ENCODE assay signal across 7 cellular contexts in the genomic region with DNA sequence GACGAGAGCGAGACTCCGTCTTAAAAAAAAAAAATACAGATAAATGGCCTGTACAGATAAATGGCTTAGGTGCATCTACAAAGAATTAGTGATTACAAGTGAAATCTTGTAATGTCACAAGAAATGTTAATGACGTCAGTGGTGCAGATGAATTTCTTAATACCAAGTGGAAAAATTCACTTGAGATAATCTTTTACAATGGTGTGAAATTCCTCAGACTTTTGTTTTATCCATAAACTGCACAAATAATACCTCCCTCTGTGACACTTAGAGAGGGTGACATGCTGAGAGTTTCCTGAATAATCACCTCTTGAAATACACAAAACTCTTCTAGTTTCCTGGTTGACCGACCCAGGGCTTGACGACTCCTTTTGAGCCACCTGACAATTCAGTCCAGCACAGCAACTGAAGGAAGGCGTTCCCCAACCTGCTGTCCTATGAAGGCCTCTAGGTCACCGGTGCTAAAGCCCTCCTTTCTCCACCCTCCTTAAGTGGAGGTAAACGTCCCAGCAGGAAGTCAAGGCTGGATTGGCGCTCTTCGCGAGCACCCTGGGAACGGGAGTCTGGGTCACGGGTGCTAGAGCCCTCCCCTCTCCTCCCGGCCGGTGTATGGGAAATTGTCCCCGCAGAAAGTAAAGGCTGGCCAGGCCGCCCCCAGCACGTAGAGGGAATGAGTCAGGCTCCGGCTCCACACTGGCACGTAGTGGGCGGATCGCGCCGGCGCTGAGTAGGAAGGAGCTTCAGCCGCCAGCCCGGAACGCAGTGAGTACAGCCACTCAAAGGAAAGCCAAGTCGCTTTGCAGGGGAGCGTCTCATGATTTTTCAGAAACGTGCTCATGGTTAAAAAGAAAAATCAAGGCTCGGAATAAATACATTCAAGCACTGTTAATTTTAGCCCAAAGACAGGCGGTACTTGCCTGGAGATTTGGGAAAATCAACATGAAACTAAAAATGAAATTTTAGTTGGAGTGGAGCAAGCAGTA. TPM values are rescaled to one million over a fixed set of nuclear protein-coding genes. Genes with fewer than 3 reads are reported as not detected.
DNase-seq lines count a peak whose midpoint lies in the region; ATAC-seq lines count a peak whose summit lies in the region.

Gene TMEM144 (plus strand): TSS at position 662 of the 983 bp plus-strand sequence. CDS start 2,182 bp downstream, outside the sequence.

- ATAC-seq in GM18498 (IDR thresholded peaks at IDR 0.05; ENCODE audit: unreplicated experiment) (peak; percentile 93), HG02610 (IDR thresholded peaks at IDR 0.05; ENCODE audit: unreplicated experiment) (peak; percentile 95)

- peak; percentile 6 for DNase-seq in NCI-H2081 treated with DMSO at 0.1 percent for 48 hours (lab: John Stamatoyannopoulos, UW)
- peak; percentile 7 to 16 (median 12) for DNase-seq in activated CD8-positive, alpha-beta memory T cell treated with anti-CD3 and anti-CD28 coated beads for 48 hours (ENCODE audit: low read depth in 2 of 3, low spot score in 2 of 3)
- peak; percentile 54 for DNase-seq in epidermal melanocyte (ENCODE audit: insufficient read length, low spot score)
- peak; percentile 95 for DNase-seq in mesenteric fat pad (ENCODE audit: low spot score)
- peak; percentile 3 for DNase-seq in stimulated activated CD8-positive, alpha-beta memory T cell treated with anti-CD3 and anti-CD28 coated beads, Interleukin-15, amount 100 ng/mL, for 24 hours (ENCODE audit: low read depth)

RNA-seq across cellular contexts. Expression of gene TMEM144, which starts in this region (rescaled TPM):
- 7.9 TPM for total RNA-seq in mesenteric fat pad

Comparison
In these comparisons a context has a peak if more than half of its experiments do, and no peak if none do; other contexts are left out.
1. Peak in every context shown above with its lines: DNase-seq and ATAC-seq.
2. DNase-seq: peak in every context shown above with its lines; median percentile 95 in mesenteric fat pad; 54 in epidermal melanocyte; 12 in activated CD8-positive, alpha-beta memory T cell treated with anti-CD3 and anti-CD28 coated beads for 48 hours; 6 in NCI-H2081 treated with DMSO at 0.1 percent for 48 hours; 3 in stimulated activated CD8-positive, alpha-beta memory T cell treated with anti-CD3 and anti-CD28 coated beads, Interleukin-15, amount 100 ng/mL, for 24 hours.